In the genomic region with DNA sequence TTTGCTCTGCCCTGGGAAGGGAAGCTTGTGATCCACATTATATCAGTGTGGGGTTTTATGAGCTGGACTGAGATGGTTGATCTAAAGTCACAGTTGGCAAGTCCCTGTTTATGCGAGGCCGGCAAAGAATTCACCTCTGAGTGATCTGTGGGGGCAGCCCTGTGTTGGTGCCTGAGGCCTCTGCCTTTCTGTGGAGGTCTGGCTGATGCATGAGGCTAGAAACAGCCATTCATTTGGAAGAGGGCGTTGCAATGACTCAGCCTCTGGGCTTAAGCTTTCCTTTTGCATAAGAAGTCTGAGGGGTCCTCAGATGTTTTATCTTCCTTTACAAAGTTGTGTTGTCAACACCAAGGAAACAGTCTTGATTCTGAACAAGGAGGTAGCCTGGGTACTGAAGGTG, we compare ENCODE assay signal across 23 cellular contexts.
DNase-seq lines count a peak whose midpoint lies in the region; ATAC-seq and TF ChIP-seq lines count a peak whose summit lies in the region.
"Had no signal": no experiment of that assay in that cellular context is flagged by ENCODE, and none has a peak within 500 bp of the region (broad histone marks: within the 10 kb centered on the region; RNA-seq: fewer than 3 reads in every experiment).

No MANE protein-coding gene starts in this region.

- dilution Hi-C loops in IMR-90 (cut with HindIII; ENCODE audit: low sequenced_read_pairs, unreplicated experiment): no loop called here

- H3K4me3 Mint-ChIP-seq in activated CD4-positive, alpha-beta memory T cell treated with anti-CD3 and anti-CD28 coated beads, Interleukin-2, amount 10 ng/mL, durations not matched to agents 7 days and 5 days: no peak overlapping the region
- H3K4me3 Mint-ChIP-seq in CD4-positive, alpha-beta T cell: no peak overlapping the region

- H3K79me1 ChIP-seq in IMR-90 (ENCODE audit: low read depth in 1 of 2, low read length in 2 of 2): no peaks in the 10 kb centered on the region

- H3K4me3 ChIP-seq in IMR-90 (ENCODE audit: insufficient read depth, low read depth, low read length): no peak overlapping the region
- no peak overlapping the region for H3K4me3 ChIP-seq in hepatocyte
- H3K4me3 ChIP-seq: BLaER1, PC-9, SJCRH30 had no signal

- H2BK5ac ChIP-seq in IMR-90 (ENCODE audit: low read depth, low read length, poor library complexity, severe bottlenecking): no peak overlapping the region

- no peak overlapping the region for H2BK15ac ChIP-seq in IMR-90 (ENCODE audit: low read depth, low read length)

- no peak for TF ChIP-seq POLR2A in IMR-90 (IDR thresholded peaks at IDR 0.05; ENCODE audit: low read depth, low read length)

- H3K23ac ChIP-seq in IMR-90 (ENCODE audit: low read depth, low read length): no peak overlapping the region

- H3K79me2 ChIP-seq in hepatocyte: no peaks in the 10 kb centered on the region

- H3K36me3 ChIP-seq in IMR-90 (ENCODE audit: control insufficient read depth, insufficient read depth, low read length) (peaks cover 1% of the 10 kb centered on the region; the same call in 1 of the 2 replicates), hepatocyte (replicated peaks; ENCODE audit: insufficient read depth, low read depth) (no peaks in the 10 kb centered on the region)
- H3K36me3 ChIP-seq: SJCRH30 had no signal

- no peaks in the 10 kb centered on the region for H3K9me1 ChIP-seq in IMR-90 (ENCODE audit: insufficient read depth, low read length)

- no TSS peak for BruUV-seq in IMR-90 (replicated peaks; lab: Mats Ljungman, UMichigan)

- peaks cover 15% of the 10 kb centered on the region for H3K9me3 ChIP-seq in IMR-90 (ENCODE audit: control insufficient read depth, insufficient read depth, low read length)
- no peaks in the 10 kb centered on the region for H3K9me3 ChIP-seq in hepatocyte (ENCODE audit: low read depth)
- H3K9me3 ChIP-seq in CD4-positive, alpha-beta T cell (ENCODE audit: control insufficient read depth, low read length): peaks cover 15% of the 10 kb centered on the region
- H3K9me3 ChIP-seq: SJCRH30 had no signal

- no peak overlapping the region for H3K56ac ChIP-seq in IMR-90 (ENCODE audit: extremely low read depth, insufficient read depth, low read length)

- peaks cover 14% of the 10 kb centered on the region for H3K36me3 Mint-ChIP-seq in activated CD4-positive, alpha-beta memory T cell treated with anti-CD3 and anti-CD28 coated beads, Interleukin-2, amount 10 ng/mL, durations not matched to agents 7 days and 5 days (ENCODE audit: low read depth)
- peaks cover 95% of the 10 kb centered on the region for H3K36me3 Mint-ChIP-seq in CD4-positive, alpha-beta T cell (ENCODE audit: low read depth)

- H3K27me3 ChIP-seq in IMR-90 (ENCODE audit: control insufficient read depth, insufficient read depth, low read length): no peaks in the 10 kb centered on the region
- H3K27me3 ChIP-seq in hepatocyte: no peaks in the 10 kb centered on the region
- H3K27me3 ChIP-seq in CD4-positive, alpha-beta T cell (ENCODE audit: control insufficient read depth, insufficient read depth, low read length): no peaks in the 10 kb centered on the region
- H3K27me3 ChIP-seq: BLaER1, SJCRH30 had no signal

- TF ChIP-seq CTCF in IMR-90 (conservative IDR thresholded peaks at IDR 0.05; ENCODE audit: low read depth, low read length) (no peak), hepatocyte (IDR thresholded peaks at IDR 0.05; ENCODE audit: poor library complexity) (no peak)
- TF ChIP-seq CTCF in CD4-positive, alpha-beta T cell (IDR thresholded peaks at IDR 0.05): no peak

- no peak overlapping the region for H2AK5ac ChIP-seq in IMR-90 (ENCODE audit: low read depth, low read length)

- H3K4me2 ChIP-seq in IMR-90 (ENCODE audit: low read depth, low read length) (no peak overlapping the region), hepatocyte (no peak overlapping the region)
- H3K4me2 ChIP-seq: BLaER1, PC-9 had no signal

- H3K14ac ChIP-seq in IMR-90 (replicated peaks; ENCODE audit: low read depth, low read length): no peak overlapping the region

- H2BK20ac ChIP-seq in IMR-90 (ENCODE audit: low read depth, low read length): no peak overlapping the region

- H3K4ac ChIP-seq in IMR-90 (ENCODE audit: low read depth, low read length): no peak overlapping the region

- H4K5ac ChIP-seq in IMR-90 (ENCODE audit: low read depth, low read length): no peak overlapping the region

- no peak overlapping the region for H2AK9ac ChIP-seq in IMR-90 (replicated peaks; ENCODE audit: low read depth, low read length, poor library complexity)

- no peak overlapping the region for H4K8ac ChIP-seq in IMR-90 (ENCODE audit: low read depth in 2 of 2, low read length in 2 of 2)

- H3K9ac ChIP-seq in IMR-90 (ENCODE audit: low read depth, low read length): no peak overlapping the region
- H3K9ac ChIP-seq: BLaER1 had no signal

- H3K27ac ChIP-seq in IMR-90 (ENCODE audit: insufficient read depth, low read length) (no peak overlapping the region), hepatocyte (no peak overlapping the region)
- no peak overlapping the region for H3K27ac ChIP-seq in CD4-positive, alpha-beta T cell (ENCODE audit: low read depth, low read length)
- H3K27ac ChIP-seq: BLaER1, PC-9, SJCRH30 had no signal

- no peak overlapping the region for H2AFZ ChIP-seq in IMR-90 (replicated peaks; ENCODE audit: low read length, poor library complexity)
- H2AFZ ChIP-seq in hepatocyte: no peak overlapping the region
- H2AFZ ChIP-seq: PC-9 had no signal

- H3K4me1 ChIP-seq in IMR-90 (ENCODE audit: control insufficient read depth, insufficient read depth, low read length) (no peaks in the 10 kb centered on the region), hepatocyte (ENCODE audit: insufficient read depth) (no peaks in the 10 kb centered on the region)
- H3K4me1 ChIP-seq: BLaER1, SJCRH30 had no signal

- no peaks in the 10 kb centered on the region for H3K4me1 Mint-ChIP-seq in activated CD4-positive, alpha-beta memory T cell treated with anti-CD3 and anti-CD28 coated beads, Interleukin-2, amount 10 ng/mL, durations not matched to agents 7 days and 5 days
- no peaks in the 10 kb centered on the region for H3K4me1 Mint-ChIP-seq in CD4-positive, alpha-beta T cell (ENCODE audit: low read depth)

- DNase-seq in Daoy (ENCODE audit: low read depth) (peak; percentile 49), IMR-90 (peak; percentile 18), astrocyte of the hippocampus (ENCODE audit: low read depth, low spot score) (peak; percentile 13), renal cortical epithelial cell (ENCODE audit: low read depth) (peak; percentile 19), hepatocyte (ENCODE audit: low spot score) (no peak)
- DNase-seq in activated CD4-positive, alpha-beta memory T cell treated with anti-CD3 and anti-CD28 coated beads, Interleukin-2, amount 10 ng/mL, durations not matched to agents 7 days and 5 days: no peak
- DNase-seq in CD4-positive, alpha-beta T cell: no peak
- DNase-seq: CD4-positive, alpha-beta memory T cell; COR-L47; H7; KBM-7; MM.1S; NCI-H2029; NCI-H446 treated with DMSO at 0.1 percent for 48 hours; NCI-H526; NCI-H82; NK-92 treated with Interleukin-12 subunit alpha and Interleukin-12 subunit beta, amount 100 ng/mL, for 24 hours; PC-9; SJCRH30 had no signal

- H3K18ac ChIP-seq in IMR-90 (ENCODE audit: low read depth, low read length): no peak overlapping the region

- peaks cover 37% of the 10 kb centered on the region for H3K9me3 Mint-ChIP-seq in activated CD4-positive, alpha-beta memory T cell treated with anti-CD3 and anti-CD28 coated beads, Interleukin-2, amount 10 ng/mL, durations not matched to agents 7 days and 5 days
- H3K9me3 Mint-ChIP-seq in CD4-positive, alpha-beta T cell: peaks cover 3% of the 10 kb centered on the region

- no peak for TF ChIP-seq RAD21 in IMR-90 (IDR thresholded peaks at IDR 0.05; ENCODE audit: low read length)

- WGBS in IMR-90 (ENCODE audit: extremely low coverage in 2 of 2, insufficient read length in 1 of 2), 2 experiments: 100% methylated on average over 2 of the region's 3 CpGs; no CpG with 5 or more reads in 1 of the 2 experiments
- 57% methylated on average over 3 of the region's 3 CpGs for WGBS in hepatocyte (ENCODE audit: low lambda C conversion rate, missing lambda C conversion rate)

- H4K20me1 ChIP-seq in IMR-90 (ENCODE audit: insufficient read depth, low read length) (no peaks in the 10 kb centered on the region), hepatocyte (ENCODE audit: insufficient read depth, poor library complexity, severe bottlenecking) (no peaks in the 10 kb centered on the region)
- H4K20me1 ChIP-seq: BLaER1 had no signal

- H3K27me3 Mint-ChIP-seq in activated CD4-positive, alpha-beta memory T cell treated with anti-CD3 and anti-CD28 coated beads, Interleukin-2, amount 10 ng/mL, durations not matched to agents 7 days and 5 days: no peaks in the 10 kb centered on the region
- H3K27me3 Mint-ChIP-seq in CD4-positive, alpha-beta T cell: no peaks in the 10 kb centered on the region
- H3K27me3 Mint-ChIP-seq: CD4-positive, alpha-beta memory T cell had no signal

- in situ Hi-C loops in IMR-90 (cut with MboI; ENCODE audit: low sequenced_read_pairs): no loop called here

- H3K27ac Mint-ChIP-seq in activated CD4-positive, alpha-beta memory T cell treated with anti-CD3 and anti-CD28 coated beads, Interleukin-2, amount 10 ng/mL, durations not matched to agents 7 days and 5 days: no peak overlapping the region
- no peak overlapping the region for H3K27ac Mint-ChIP-seq in CD4-positive, alpha-beta T cell

- POLR2A ChIA-PET in IMR-90 (lab: Charles Lee; ENCODE audit: unreplicated experiment): no interaction called here
- POLR2A ChIA-PET in activated CD4-positive, alpha-beta memory T cell treated with anti-CD3 and anti-CD28 coated beads, Interleukin-2, amount 10 ng/mL, durations not matched to agents 7 days and 5 days (lab: Charles Lee): no interaction called here
- POLR2A ChIA-PET in CD4-positive, alpha-beta T cell (lab: Charles Lee): no interaction called here

- ATAC-seq in IMR-90 (ENCODE audit: low read depth): no peak; the same call in 1 of the 2 replicates
- no peak for ATAC-seq in GM18519 (IDR thresholded peaks at IDR 0.05; ENCODE audit: low FRiP score, unreplicated experiment)
- ATAC-seq in CD4-positive, alpha-beta T cell (ENCODE audit: poor library complexity): no peak
- ATAC-seq: Right ventricle myocardium inferior, SK-N-SH treated with all-trans-retinoic acid at 6 μM for 48 hours had no signal

- CTCF ChIA-PET in IMR-90 (lab: Yijun Ruan, JAX): no interaction called here
- CTCF ChIA-PET in activated CD4-positive, alpha-beta memory T cell treated with anti-CD3 and anti-CD28 coated beads, Interleukin-2, amount 10 ng/mL, durations not matched to agents 7 days and 5 days (lab: Charles Lee): no interaction called here
- CTCF ChIA-PET in CD4-positive, alpha-beta T cell (lab: Charles Lee): interaction anchor here (0.6 kb wide), 1 partner anchor 450 kb away, joined by 3 read pairs; no protein-coding TSS in a partner anchor

- no peak overlapping the region for H2BK120ac ChIP-seq in IMR-90 (ENCODE audit: low read depth, low read length)

- H3K9me2 ChIP-seq in hepatocyte (replicated peaks; ENCODE audit: insufficient read depth): no peaks in the 10 kb centered on the region

- intact Hi-C loops in IMR-90 (cut with micrococcal nuclease): no loop called here
- intact Hi-C loops in CD4-positive, alpha-beta T cell (cut with DNase I, micrococcal nuclease): no loop called here

- H4K91ac ChIP-seq in IMR-90 (ENCODE audit: insufficient read depth, low read depth, low read length): no peak overlapping the region

TF ChIP-seq in IMR-90, 13 proteins besides CTCF, POLR2A, EP300 and RAD21 (continues in another document):
- TF ChIP-seq CEBPB (IDR thresholded peaks at IDR 0.05; ENCODE audit: low read depth, low read length) (no peak), RCOR1 (IDR thresholded peaks at IDR 0.05; ENCODE audit: insufficient replicate concordance, low read length) (no peak)

Comparison
In these comparisons a context has a peak if more than half of its experiments do, and no peak if none do; other contexts are left out.
1. DNase-seq: peak in Daoy (single experiment), IMR-90 (single experiment), astrocyte of the hippocampus (single experiment) and renal cortical epithelial cell (single experiment); none in activated CD4-positive, alpha-beta memory T cell treated with anti-CD3 and anti-CD28 coated beads, Interleukin-2, amount 10 ng/mL, durations not matched to agents 7 days and 5 days (single experiment), hepatocyte (single experiment) and CD4-positive, alpha-beta T cell (0 of 10).